11 cellular contexts compared by ENCODE assay signal in genomic region chr2:128736046-128736688, GRCh38.
DNase-seq lines count a peak whose midpoint lies in the region; ATAC-seq and TF ChIP-seq lines count a peak whose summit lies in the region.
"Had no signal": no experiment of that assay in that cellular context is flagged by ENCODE, and none has a peak within 500 bp of the region (broad histone marks: within the 10 kb centered on the region; RNA-seq: fewer than 3 reads in every experiment).

No MANE protein-coding gene starts in this region.

- no peak overlapping the region for H3K4me2 ChIP-seq in SK-N-SH

- no peak for TF ChIP-seq CTCF in SK-N-SH (IDR thresholded peaks at IDR 0.05)
- TF ChIP-seq CTCF in astrocyte of the cerebellum (IDR thresholded peaks at IDR 0.05; ENCODE audit: low read depth, low read length, missing control alignments): no peak
- no peak for TF ChIP-seq CTCF in right lobe of liver (IDR thresholded peaks at IDR 0.05)
- no peak for TF ChIP-seq CTCF in suprapubic skin (IDR thresholded peaks at IDR 0.05)

- TF ChIP-seq POLR2A in right lobe of liver (IDR thresholded peaks at IDR 0.05) (no peak), suprapubic skin (IDR thresholded peaks at IDR 0.05) (no peak)

- peaks cover 6 to 37% of the 10 kb centered on the region in 2 donors for H3K27me3 Mint-ChIP-seq in CD8-positive, alpha-beta memory T cell

- H3F3A ChIP-seq in SK-N-SH (replicated peaks; ENCODE audit: insufficient read depth): no peaks in the 10 kb centered on the region

- ATAC-seq in SK-N-SH treated with all-trans-retinoic acid at 6 μM for 48 hours (no peak), right lobe of liver (no peak), GM21515 (IDR thresholded peaks at IDR 0.05; ENCODE audit: unreplicated experiment) (no peak), HG03521 (IDR thresholded peaks at IDR 0.05; ENCODE audit: unreplicated experiment) (no peak)

- H3K36me3 ChIP-seq in SK-N-SH (replicated peaks in 1 of 2; ENCODE audit: control insufficient read depth in 1 of 2, insufficient read depth in 2 of 2, low read length in 1 of 2): no peaks in the 10 kb centered on the region
- no peaks in the 10 kb centered on the region for H3K36me3 ChIP-seq in right lobe of liver
- H3K36me3 ChIP-seq in suprapubic skin: no peaks in the 10 kb centered on the region
- no peaks in the 10 kb centered on the region for H3K36me3 ChIP-seq in CD8-positive, alpha-beta memory T cell (ENCODE audit: insufficient read depth, low read length)

- CTCF ChIA-PET in SK-N-SH (lab: Yijun Ruan, JAX): interaction anchor here (0.6 to 2.6 kb wide), 36 partner anchors 8 to 1570 kb away, joined by 3 to 14 read pairs (median 3); no protein-coding TSS in a partner anchor
- CTCF ChIA-PET in CD8-positive, alpha-beta memory T cell (lab: Charles Lee): no interaction called here

- H3K9me3 ChIP-seq in SK-N-SH (no peaks in the 10 kb centered on the region), right lobe of liver (no peaks in the 10 kb centered on the region), suprapubic skin (no peaks in the 10 kb centered on the region)
- H3K9me3 ChIP-seq in CD8-positive, alpha-beta memory T cell (ENCODE audit: low read length): no peaks in the 10 kb centered on the region

- H3K4me1 ChIP-seq in SK-N-SH (ENCODE audit: control insufficient read depth in 1 of 2, insufficient read depth in 2 of 2, low read depth in 1 of 2, low read length in 1 of 2): peaks cover 0 to 29% of the 10 kb centered on the region in 2 experiments; a peak in 1 of 4 replicates
- H3K4me1 ChIP-seq in right lobe of liver: peaks cover 0 to 13% (median 0%) of the 10 kb centered on the region in 4 donors
- peaks cover 37% of the 10 kb centered on the region for H3K4me1 ChIP-seq in suprapubic skin
- no peaks in the 10 kb centered on the region for H3K4me1 ChIP-seq in CD8-positive, alpha-beta memory T cell (ENCODE audit: insufficient read depth, low read length)

- peaks cover 2 to 5% (median 4%) of the 10 kb centered on the region in 3 donors for H3K4me1 Mint-ChIP-seq in CD8-positive, alpha-beta memory T cell

- intact Hi-C loops in right lobe of liver (cut with DNase I): no loop called here

- TF ChIP-seq EP300 in SK-N-SH (IDR thresholded peaks at IDR 0.05; ENCODE audit: borderline replicate concordance in 1 of 2, low read depth in 1 of 2, low read length in 1 of 2): no peak
- no peak for TF ChIP-seq EP300 in suprapubic skin (IDR thresholded peaks at IDR 0.05)

- H3K9me3 Mint-ChIP-seq in CD8-positive, alpha-beta memory T cell: no peaks in the 10 kb centered on the region

- no peak overlapping the region for H2AFZ ChIP-seq in SK-N-SH (ENCODE audit: low read depth)

- no peaks in the 10 kb centered on the region for H4K20me1 ChIP-seq in SK-N-SH (ENCODE audit: insufficient read depth)

- 27% methylated on average over 10 of the region's 16 CpGs for WGBS in SK-N-SH (ENCODE audit: low lambda C conversion rate)
- WGBS in right lobe of liver (ENCODE audit: insufficient coverage, low coverage, low lambda C conversion rate, missing lambda C conversion rate): 44% methylated on average over 10 of the region's 16 CpGs
- 49% methylated on average over 16 of the region's 16 CpGs for WGBS in suprapubic skin

- H3K79me2 ChIP-seq in SK-N-SH (ENCODE audit: insufficient read depth): no peaks in the 10 kb centered on the region

- peak overlapping the region in 1 of 2 experiments; percentile 57; a peak in 1 of 4 replicates for H3K4me3 ChIP-seq in SK-N-SH (ENCODE audit: low read depth in 2 of 2, low read length in 1 of 2)
- H3K4me3 ChIP-seq in astrocyte of the cerebellum (ENCODE audit: low read depth, low read length): peak overlapping the region; percentile 31
- peak overlapping the region in 2 of 3 donors; percentile 29 to 51 for H3K4me3 ChIP-seq in right lobe of liver
- H3K4me3 ChIP-seq in suprapubic skin: peak overlapping the region; percentile 40
- H3K4me3 ChIP-seq in CD8-positive, alpha-beta memory T cell (ENCODE audit: low read length): no peak overlapping the region

- DNase-seq in SK-N-SH (peak; percentile 30), astrocyte of the cerebellum (ENCODE audit: low read depth) (no peak), right lobe of liver (no peak), suprapubic skin (ENCODE audit: low spot score in 2 of 2) (no peak)
- no peak for DNase-seq in CD8-positive, alpha-beta memory T cell
- DNase-seq: amniotic stem cell had no signal

- H3K27me3 ChIP-seq in SK-N-SH (ENCODE audit: insufficient read depth) (no peaks in the 10 kb centered on the region), right lobe of liver (no peaks in the 10 kb centered on the region), suprapubic skin (no peaks in the 10 kb centered on the region)
- H3K27me3 ChIP-seq in CD8-positive, alpha-beta memory T cell (ENCODE audit: insufficient read depth, low read length, poor library complexity, severe bottlenecking): no peaks in the 10 kb centered on the region

- H3K4me3 Mint-ChIP-seq in CD8-positive, alpha-beta memory T cell: no peak overlapping the region
- H3K4me3 Mint-ChIP-seq: activated CD8-positive, alpha-beta memory T cell treated with anti-CD3 and anti-CD28 coated beads, Interleukin-2, amount 10 ng/mL, durations not matched to agents 7 days and 5 days had no signal

- POLR2A ChIA-PET in SK-N-SH (lab: Yijun Ruan, JAX): no interaction called here
- POLR2A ChIA-PET in CD8-positive, alpha-beta memory T cell (lab: Charles Lee): no interaction called here

- no peak overlapping the region for H3K9ac ChIP-seq in SK-N-SH

- peak overlapping the region in 1 of 8 donors; percentile 5 for H3K27ac Mint-ChIP-seq in CD8-positive, alpha-beta memory T cell
- H3K27ac Mint-ChIP-seq: activated CD8-positive, alpha-beta memory T cell treated with anti-CD3 and anti-CD28 coated beads, Interleukin-2, amount 10 ng/mL, durations not matched to agents 7 days and 5 days; T-helper 17 cell had no signal

- in situ Hi-C loops in astrocyte of the cerebellum (cut with HindIII; ENCODE audit: low sequenced_read_pairs): no loop called here

- no peaks in the 10 kb centered on the region for H3K9me2 ChIP-seq in SK-N-SH

- H3K27ac ChIP-seq in SK-N-SH (ENCODE audit: low read depth in 2 of 2, low read length in 1 of 2) (no peak overlapping the region), right lobe of liver (no peak overlapping the region), suprapubic skin (no peak overlapping the region)
- no peak overlapping the region for H3K27ac ChIP-seq in CD8-positive, alpha-beta memory T cell (ENCODE audit: low read depth, low read length)

- no peak for TF ChIP-seq RAD21 in SK-N-SH (IDR thresholded peaks at IDR 0.05; ENCODE audit: low read length)

- H3K36me3 Mint-ChIP-seq in CD8-positive, alpha-beta memory T cell: no peaks in the 10 kb centered on the region
- H3K36me3 Mint-ChIP-seq: activated CD8-positive, alpha-beta memory T cell treated with anti-CD3 and anti-CD28 coated beads, Interleukin-2, amount 10 ng/mL, durations not matched to agents 7 days and 5 days had no signal

TF ChIP-seq in SK-N-SH, 30 proteins besides CTCF, POLR2A, EP300 and RAD21 (continues in another document):
- no peak for TF ChIP-seq TAF1 (IDR thresholded peaks at IDR 0.05; ENCODE audit: borderline replicate concordance, low read depth, low read length)
- no peak for TF ChIP-seq GABPA (IDR thresholded peaks at IDR 0.05; ENCODE audit: low read depth)
- no peak for TF ChIP-seq MEF2A (IDR thresholded peaks at IDR 0.05; ENCODE audit: borderline replicate concordance, low read depth)
- TF ChIP-seq, protein P1, sequence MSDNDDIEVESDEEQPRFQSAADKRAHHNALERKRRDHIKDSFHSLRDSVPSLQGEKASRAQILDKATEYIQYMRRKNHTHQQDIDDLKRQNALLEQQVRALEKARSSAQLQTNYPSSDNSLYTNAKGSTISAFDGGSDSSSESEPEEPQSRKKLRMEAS (IDR thresholded peaks at IDR 0.05; ENCODE audit: low read depth): no peak
- TF ChIP-seq GATA2 (CRISPR knock-in tag; IDR thresholded peaks at IDR 0.05): no peak
- no peak for TF ChIP-seq SIN3A (IDR thresholded peaks at IDR 0.05; ENCODE audit: borderline replicate concordance, low read depth, low read length)

TF ChIP-seq in SK-N-SH treated with all-trans-retinoic acid at 6 μM for 48 hours, 23 proteins besides CTCF, POLR2A, EP300 and RAD21:
- no peak for TF ChIP-seq ESRRG (CRISPR knock-in tag; IDR thresholded peaks at IDR 0.05)
